Comparison of ENCODE assay signal across 1 cellular context in the genomic region with DNA sequence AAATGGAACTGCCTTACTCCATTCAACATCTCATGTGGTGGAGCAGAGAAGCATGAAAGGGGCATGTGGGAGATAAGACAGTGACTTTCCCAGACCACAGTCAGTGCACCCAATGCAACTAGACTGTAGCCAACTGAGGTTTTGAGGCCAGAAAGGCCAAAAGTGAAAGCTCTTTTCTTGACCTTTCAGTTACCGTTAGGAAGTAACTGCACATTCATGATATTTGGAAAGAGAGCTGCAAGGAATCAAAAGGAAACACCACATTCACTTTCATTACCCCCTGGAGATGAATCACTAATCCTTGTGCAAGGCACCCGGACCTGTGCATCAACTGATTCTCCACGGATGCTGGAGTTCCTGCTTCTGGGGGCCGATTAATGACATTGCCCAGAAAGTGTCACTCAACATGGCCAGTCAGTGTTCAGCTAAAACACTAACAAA.
TF ChIP-seq lines count a peak whose summit lies in the region.

No MANE protein-coding gene starts in this region.

TF ChIP-seq in HepG2, 621 proteins besides CTCF, POLR2A, EP300 and RAD21 (continued from another document):
- TF ChIP-seq, protein P1, sequence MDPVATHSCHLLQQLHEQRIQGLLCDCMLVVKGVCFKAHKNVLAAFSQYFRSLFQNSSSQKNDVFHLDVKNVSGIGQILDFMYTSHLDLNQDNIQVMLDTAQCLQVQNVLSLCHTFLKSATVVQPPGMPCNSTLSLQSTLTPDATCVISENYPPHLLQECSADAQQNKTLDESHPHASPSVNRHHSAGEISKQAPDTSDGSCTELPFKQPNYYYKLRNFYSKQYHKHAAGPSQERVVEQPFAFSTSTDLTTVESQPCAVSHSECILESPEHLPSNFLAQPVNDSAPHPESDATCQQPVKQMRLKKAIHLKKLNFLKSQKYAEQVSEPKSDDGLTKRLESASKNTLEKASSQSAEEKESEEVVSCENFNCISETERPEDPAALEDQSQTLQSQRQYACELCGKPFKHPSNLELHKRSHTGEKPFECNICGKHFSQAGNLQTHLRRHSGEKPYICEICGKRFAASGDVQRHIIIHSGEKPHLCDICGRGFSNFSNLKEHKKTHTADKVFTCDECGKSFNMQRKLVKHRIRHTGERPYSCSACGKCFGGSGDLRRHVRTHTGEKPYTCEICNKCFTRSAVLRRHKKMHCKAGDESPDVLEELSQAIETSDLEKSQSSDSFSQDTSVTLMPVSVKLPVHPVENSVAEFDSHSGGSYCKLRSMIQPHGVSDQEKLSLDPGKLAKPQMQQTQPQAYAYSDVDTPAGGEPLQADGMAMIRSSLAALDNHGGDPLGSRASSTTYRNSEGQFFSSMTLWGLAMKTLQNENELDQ (CRISPR knock-in tag; IDR thresholded peaks at IDR 0.05; ENCODE audit: borderline replicate concordance): no peak
- TF ChIP-seq EEA1 (CRISPR knock-in tag; IDR thresholded peaks at IDR 0.05; ENCODE audit: borderline replicate concordance) (no peak), KDM1A (CRISPR knock-in tag; IDR thresholded peaks at IDR 0.05) (no peak), ZNF251 (CRISPR knock-in tag; IDR thresholded peaks at IDR 0.05) (no peak), RFXANK (CRISPR knock-in tag; IDR thresholded peaks at IDR 0.05) (no peak), MEIS2 (CRISPR knock-in tag; IDR thresholded peaks at IDR 0.05) (no peak), MYC (CRISPR knock-in tag; IDR thresholded peaks at IDR 0.05; ENCODE audit: borderline replicate concordance) (no peak)
- TF ChIP-seq, protein P2, sequence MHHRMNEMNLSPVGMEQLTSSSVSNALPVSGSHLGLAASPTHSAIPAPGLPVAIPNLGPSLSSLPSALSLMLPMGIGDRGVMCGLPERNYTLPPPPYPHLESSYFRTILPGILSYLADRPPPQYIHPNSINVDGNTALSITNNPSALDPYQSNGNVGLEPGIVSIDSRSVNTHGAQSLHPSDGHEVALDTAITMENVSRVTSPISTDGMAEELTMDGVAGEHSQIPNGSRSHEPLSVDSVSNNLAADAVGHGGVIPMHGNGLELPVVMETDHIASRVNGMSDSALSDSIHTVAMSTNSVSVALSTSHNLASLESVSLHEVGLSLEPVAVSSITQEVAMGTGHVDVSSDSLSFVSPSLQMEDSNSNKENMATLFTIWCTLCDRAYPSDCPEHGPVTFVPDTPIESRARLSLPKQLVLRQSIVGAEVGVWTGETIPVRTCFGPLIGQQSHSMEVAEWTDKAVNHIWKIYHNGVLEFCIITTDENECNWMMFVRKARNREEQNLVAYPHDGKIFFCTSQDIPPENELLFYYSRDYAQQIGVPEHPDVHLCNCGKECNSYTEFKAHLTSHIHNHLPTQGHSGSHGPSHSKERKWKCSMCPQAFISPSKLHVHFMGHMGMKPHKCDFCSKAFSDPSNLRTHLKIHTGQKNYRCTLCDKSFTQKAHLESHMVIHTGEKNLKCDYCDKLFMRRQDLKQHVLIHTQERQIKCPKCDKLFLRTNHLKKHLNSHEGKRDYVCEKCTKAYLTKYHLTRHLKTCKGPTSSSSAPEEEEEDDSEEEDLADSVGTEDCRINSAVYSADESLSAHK (CRISPR knock-in tag; IDR thresholded peaks at IDR 0.05; ENCODE audit: borderline replicate concordance): no peak
